Comparison of ENCODE assay signal across 1 cellular context in genomic region chrX:44058339-44058738, GRCh38.
A peak's percentile ranks its signal among the peaks of the same experiment; 100 is the strongest.
TF ChIP-seq lines count a peak whose summit lies in the region.

No MANE protein-coding gene starts in this region.

TF ChIP-seq in K562, 482 proteins besides CTCF, POLR2A, EP300 and RAD21:
- TF ChIP-seq, protein P1, sequence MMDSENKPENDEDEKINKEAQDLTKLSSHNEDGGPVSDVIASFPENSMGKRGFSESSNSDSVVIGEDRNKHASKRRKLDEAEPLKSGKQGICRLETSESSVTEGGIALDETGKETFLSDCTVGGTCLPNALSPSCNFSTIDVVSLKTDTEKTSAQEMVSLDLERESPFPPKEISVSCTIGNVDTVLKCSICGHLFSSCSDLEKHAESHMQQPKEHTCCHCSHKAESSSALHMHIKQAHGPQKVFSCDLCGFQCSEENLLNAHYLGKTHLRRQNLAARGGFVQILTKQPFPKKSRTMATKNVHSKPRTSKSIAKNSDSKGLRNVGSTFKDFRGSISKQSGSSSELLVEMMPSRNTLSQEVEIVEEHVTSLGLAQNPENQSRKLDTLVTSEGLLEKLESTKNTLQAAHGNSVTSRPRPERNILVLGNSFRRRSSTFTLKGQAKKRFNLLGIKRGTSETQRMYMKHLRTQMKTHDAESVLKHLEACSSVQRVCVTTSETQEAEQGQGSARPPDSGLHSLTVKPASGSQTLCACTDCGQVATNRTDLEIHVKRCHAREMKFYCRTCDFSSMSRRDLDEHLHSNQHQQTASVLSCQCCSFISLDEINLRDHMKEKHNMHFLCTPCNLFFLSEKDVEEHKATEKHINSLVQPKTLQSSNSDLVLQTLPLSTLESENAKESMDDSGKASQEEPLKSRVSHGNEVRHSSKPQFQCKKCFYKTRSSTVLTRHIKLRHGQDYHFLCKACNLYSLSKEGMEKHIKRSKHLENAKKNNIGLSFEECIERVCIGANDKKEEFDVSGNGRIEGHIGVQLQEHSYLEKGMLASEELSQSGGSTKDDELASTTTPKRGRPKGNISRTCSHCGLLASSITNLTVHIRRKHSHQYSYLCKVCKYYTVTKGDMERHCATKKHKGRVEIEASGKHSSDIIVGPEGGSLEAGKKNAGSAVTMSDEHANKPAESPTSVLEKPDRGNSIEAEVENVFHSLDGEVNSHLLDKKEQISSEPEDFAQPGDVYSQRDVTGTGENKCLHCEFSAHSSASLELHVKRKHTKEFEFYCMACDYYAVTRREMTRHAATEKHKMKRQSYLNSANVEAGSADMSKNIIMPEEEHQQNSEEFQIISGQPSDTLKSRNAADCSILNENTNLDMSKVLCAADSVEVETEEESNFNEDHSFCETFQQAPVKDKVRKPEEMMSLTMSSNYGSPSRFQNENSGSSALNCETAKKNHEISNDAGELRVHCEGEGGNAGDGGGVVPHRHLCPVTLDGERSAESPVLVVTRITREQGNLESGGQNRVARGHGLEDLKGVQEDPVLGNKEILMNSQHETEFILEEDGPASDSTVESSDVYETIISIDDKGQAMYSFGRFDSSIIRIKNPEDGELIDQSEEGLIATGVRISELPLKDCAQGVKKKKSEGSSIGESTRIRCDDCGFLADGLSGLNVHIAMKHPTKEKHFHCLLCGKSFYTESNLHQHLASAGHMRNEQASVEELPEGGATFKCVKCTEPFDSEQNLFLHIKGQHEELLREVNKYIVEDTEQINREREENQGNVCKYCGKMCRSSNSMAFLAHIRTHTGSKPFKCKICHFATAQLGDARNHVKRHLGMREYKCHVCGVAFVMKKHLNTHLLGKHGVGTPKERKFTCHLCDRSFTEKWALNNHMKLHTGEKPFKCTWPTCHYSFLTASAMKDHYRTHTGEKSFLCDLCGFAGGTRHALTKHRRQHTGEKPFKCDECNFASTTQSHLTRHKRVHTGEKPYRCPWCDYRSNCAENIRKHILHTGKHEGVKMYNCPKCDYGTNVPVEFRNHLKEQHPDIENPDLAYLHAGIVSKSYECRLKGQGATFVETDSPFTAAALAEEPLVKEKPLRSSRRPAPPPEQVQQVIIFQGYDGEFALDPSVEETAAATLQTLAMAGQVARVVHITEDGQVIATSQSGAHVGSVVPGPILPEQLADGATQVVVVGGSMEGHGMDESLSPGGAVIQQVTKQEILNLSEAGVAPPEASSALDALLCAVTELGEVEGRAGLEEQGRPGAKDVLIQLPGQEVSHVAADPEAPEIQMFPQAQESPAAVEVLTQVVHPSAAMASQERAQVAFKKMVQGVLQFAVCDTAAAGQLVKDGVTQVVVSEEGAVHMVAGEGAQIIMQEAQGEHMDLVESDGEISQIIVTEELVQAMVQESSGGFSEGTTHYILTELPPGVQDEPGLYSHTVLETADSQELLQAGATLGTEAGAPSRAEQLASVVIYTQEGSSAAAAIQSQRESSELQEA (IDR thresholded peaks at IDR 0.05; ENCODE audit: low read depth), result no peak
- TF ChIP-seq ZNF146 (CRISPR knock-in tag; IDR thresholded peaks at IDR 0.05; ENCODE audit: unreplicated experiment), result peak; percentile 79
